8 cellular contexts compared by ENCODE assay signal in the genomic region with DNA sequence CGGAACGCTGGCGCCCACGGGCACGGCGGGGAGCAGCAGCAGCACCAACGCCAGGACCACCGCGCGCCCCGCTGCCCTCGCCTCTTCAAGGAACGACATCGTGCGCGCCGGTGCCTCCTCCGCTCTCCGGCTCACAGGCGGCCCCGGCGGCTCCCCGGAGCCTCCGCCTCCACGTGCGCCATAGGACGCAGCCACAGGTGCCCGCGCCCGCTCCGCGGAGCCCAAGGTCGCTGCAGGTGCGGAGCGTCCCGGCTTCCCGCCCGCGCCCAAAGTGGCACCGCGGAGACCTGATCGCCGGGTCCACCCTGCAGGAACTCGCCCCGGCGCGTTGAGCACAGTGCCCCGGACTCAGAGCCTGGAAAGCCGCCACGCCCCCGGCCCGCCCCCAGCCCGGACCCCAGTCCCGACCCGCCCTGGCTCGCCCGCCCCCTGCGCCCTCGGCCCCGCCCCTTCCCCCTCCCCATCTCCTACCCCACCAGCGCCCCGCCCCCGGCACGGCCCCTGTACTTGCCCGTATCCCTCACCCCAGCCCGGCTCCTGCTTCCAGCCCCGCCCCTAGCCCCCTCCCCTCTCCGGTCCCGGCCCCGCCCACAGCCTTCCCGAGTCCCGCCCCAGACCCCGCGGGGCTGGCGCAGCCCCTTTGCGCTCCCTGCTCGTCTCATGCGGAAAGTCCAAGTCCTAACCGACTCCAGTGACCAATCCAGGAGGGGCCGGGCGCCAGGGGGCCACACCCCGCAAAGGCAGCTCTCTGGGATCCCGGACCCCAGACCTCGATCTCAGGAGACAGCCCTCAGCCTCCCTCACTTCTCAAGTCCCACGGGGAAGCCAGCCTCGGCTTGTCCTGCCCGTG. TPM values are rescaled to one million over a fixed set of nuclear protein-coding genes. Genes with fewer than 3 reads are reported as not detected.
A peak's percentile ranks its signal among the peaks of the same experiment; 100 is the strongest.
DNase-seq lines count a peak whose midpoint lies in the region; ATAC-seq and TF ChIP-seq lines count a peak whose summit lies in the region.

A gene with protein sequence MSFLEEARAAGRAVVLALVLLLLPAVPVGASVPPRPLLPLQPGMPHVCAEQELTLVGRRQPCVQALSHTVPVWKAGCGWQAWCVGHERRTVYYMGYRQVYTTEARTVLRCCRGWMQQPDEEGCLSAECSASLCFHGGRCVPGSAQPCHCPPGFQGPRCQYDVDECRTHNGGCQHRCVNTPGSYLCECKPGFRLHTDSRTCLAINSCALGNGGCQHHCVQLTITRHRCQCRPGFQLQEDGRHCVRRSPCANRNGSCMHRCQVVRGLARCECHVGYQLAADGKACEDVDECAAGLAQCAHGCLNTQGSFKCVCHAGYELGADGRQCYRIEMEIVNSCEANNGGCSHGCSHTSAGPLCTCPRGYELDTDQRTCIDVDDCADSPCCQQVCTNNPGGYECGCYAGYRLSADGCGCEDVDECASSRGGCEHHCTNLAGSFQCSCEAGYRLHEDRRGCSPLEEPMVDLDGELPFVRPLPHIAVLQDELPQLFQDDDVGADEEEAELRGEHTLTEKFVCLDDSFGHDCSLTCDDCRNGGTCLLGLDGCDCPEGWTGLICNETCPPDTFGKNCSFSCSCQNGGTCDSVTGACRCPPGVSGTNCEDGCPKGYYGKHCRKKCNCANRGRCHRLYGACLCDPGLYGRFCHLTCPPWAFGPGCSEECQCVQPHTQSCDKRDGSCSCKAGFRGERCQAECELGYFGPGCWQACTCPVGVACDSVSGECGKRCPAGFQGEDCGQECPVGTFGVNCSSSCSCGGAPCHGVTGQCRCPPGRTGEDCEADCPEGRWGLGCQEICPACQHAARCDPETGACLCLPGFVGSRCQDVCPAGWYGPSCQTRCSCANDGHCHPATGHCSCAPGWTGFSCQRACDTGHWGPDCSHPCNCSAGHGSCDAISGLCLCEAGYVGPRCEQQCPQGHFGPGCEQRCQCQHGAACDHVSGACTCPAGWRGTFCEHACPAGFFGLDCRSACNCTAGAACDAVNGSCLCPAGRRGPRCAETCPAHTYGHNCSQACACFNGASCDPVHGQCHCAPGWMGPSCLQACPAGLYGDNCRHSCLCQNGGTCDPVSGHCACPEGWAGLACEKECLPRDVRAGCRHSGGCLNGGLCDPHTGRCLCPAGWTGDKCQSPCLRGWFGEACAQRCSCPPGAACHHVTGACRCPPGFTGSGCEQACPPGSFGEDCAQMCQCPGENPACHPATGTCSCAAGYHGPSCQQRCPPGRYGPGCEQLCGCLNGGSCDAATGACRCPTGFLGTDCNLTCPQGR (N-terminal part only) (minus strand): TSS at position 339 of the 850 bp plus-strand sequence. CDS start 240 bp downstream, at position 99.

- H3K27ac ChIP-seq in gastrocnemius medialis, result no peak within 1 kb of the TSS

- intact Hi-C loops in left cardiac atrium (cut with DNase I), result no loop called here
- intact Hi-C loops in gastrocnemius medialis (cut with DNase I; ENCODE audit: low total_unique reads), result no loop called here

- no peaks in the 10 kb centered on the region for H3K36me3 ChIP-seq in NT2/D1 (ENCODE audit: insufficient read depth, insufficient read length, low read length)
- H3K36me3 ChIP-seq in gastrocnemius medialis, result no peaks in the 10 kb centered on the region

- H3K4me3 ChIP-seq in NT2/D1 (ENCODE audit: insufficient read length, low read depth) (peak within 1 kb of the TSS; percentile 64), gastrocnemius medialis (peak within 1 kb of the TSS in 3 of 4 donors; percentile 37 to 47 (median 42))

- H3K9me3 ChIP-seq in NT2/D1 (ENCODE audit: insufficient read depth, low read length), result no peaks in the 10 kb centered on the region
- H3K9me3 ChIP-seq in gastrocnemius medialis, result no peaks in the 10 kb centered on the region

- peak; percentile 70 for DNase-seq in GM13976 (ENCODE audit: low spot score)
- DNase-seq in NT2/D1 (ENCODE audit: low read depth, low spot score), result peak; percentile 76
- peak; percentile 30 to 63 (median 32) for DNase-seq in activated naive CD4-positive, alpha-beta T cell (lab: John Stamatoyannopoulos, UW)
- DNase-seq in left cardiac atrium, result peak; percentile 87
- no peak for DNase-seq in gastrocnemius medialis
- DNase-seq in cerebellar nuclear complex (lab: John Stamatoyannopoulos, UW), result no peak

- H3K27me3 ChIP-seq in NT2/D1 (ENCODE audit: insufficient read depth, insufficient read length), result peaks cover 13% of the 10 kb centered on the region
- H3K27me3 ChIP-seq in gastrocnemius medialis, result peaks cover 23 to 53% (median 24%) of the 10 kb centered on the region in 3 donors

- peaks cover 42% of the 10 kb centered on the region for H3K4me1 ChIP-seq in NT2/D1 (ENCODE audit: insufficient read depth, insufficient read length)
- H3K4me1 ChIP-seq in gastrocnemius medialis, result peaks cover 4 to 13% of the 10 kb centered on the region in 2 donors

- ATAC-seq in left cardiac atrium, result peak; percentile 86 to 88
- peak in 1 of 2 donors; percentile 33 for ATAC-seq in gastrocnemius medialis
- ATAC-seq in HG03457 (IDR thresholded peaks at IDR 0.05; ENCODE audit: unreplicated experiment), result no peak
- ATAC-seq in HG03565 (IDR thresholded peaks at IDR 0.05; ENCODE audit: unreplicated experiment), result no peak

- TF ChIP-seq POLR2A in gastrocnemius medialis (IDR thresholded peaks at IDR 0.05), result no peak

- in situ Hi-C loops in GM13976 (cut with MboI; ENCODE audit: low sequenced_read_pairs, unreplicated experiment) (no loop called here), gastrocnemius medialis (cut with MboI; ENCODE audit: low sequenced_read_pairs in 4 of 4) (no loop called here)

- peak within 1 kb of the TSS; percentile 83 for H3K9ac ChIP-seq in NT2/D1 (ENCODE audit: insufficient read length, low read depth)

- no peak for TF ChIP-seq CTCF in GM13976 (IDR thresholded peaks at IDR 0.05; ENCODE audit: borderline replicate concordance, control extremely low read depth, extremely low read depth, insufficient read depth, missing control alignments)
- TF ChIP-seq CTCF in gastrocnemius medialis (IDR thresholded peaks at IDR 0.05 in 4 of 5, conservative IDR thresholded peaks at IDR 0.05 in 1 of 5), result no peak

RNA-seq across cellular contexts. Expression of the gene that starts here (rescaled TPM):
- total RNA-seq in left cardiac atrium, result 10 to 100 TPM; 12.4 to 15.8 TPM
- total RNA-seq in gastrocnemius medialis, result 1 to 10 TPM; 1.9 to 5.7 (median 4.9) TPM

Comparison
In these comparisons a context has a peak if more than half of its experiments do, and no peak if none do; other contexts are left out.
1. DNase-seq: peak in GM13976 (single experiment), NT2/D1 (single experiment), activated naive CD4-positive, alpha-beta T cell (4 of 4) and left cardiac atrium (single experiment); none in gastrocnemius medialis (0 of 2) and cerebellar nuclear complex (0 of 2).
2. ATAC-seq: peak in left cardiac atrium (2 of 2); none in HG03457 (single experiment) and HG03565 (single experiment).